Comparison of ENCODE assay signal across 16 cellular contexts in the genomic region with DNA sequence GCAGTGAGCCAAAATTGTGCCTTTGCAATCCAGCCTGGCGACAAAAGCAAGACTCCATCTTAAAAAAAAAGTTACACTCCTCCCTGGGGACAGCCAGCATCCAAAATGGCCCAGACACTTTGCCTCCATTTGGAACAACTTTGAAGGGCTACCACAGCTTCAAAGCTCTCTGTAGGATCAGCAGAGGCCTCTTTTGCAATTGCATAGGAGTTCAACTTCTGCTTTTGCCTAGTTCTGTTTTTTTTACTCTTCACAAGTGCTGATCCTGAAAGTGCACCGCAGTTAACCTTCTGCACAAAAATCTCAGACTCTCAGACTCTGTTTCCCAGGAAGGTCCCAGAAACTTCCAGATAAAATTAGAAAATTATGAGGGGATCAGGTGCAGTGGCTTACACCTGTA.
"Had no signal": no experiment of that assay in that cellular context is flagged by ENCODE, and none has a peak within 500 bp of the region (broad histone marks: within the 10 kb centered on the region; RNA-seq: fewer than 3 reads in every experiment).

No MANE protein-coding gene starts in this region.

- H3K4me1 ChIP-seq: parathyroid adenoma had no signal

- H3K27ac ChIP-seq: cardiac muscle cell, parathyroid adenoma, VCaP had no signal

- H3K4me3 Mint-ChIP-seq: activated CD4-positive, alpha-beta T cell treated with anti-CD3 and anti-CD28 coated beads for 36 hours; activated CD8-positive, alpha-beta T cell treated with anti-CD3 and anti-CD28 coated beads for 36 hours; neural crest cell; stimulated activated naive CD8-positive, alpha-beta T cell treated with anti-CD3 and anti-CD28 coated beads, Interleukin-15, Interleukin-2, amounts not matched to agents 100 ng/mL and 50 ng/mL, for 24 hours; T-helper 2 cell treated with Interferon-gamma antibody and Interleukin-4, amounts not matched to agents 5 μg/mL and 100 μg/mL, for 36 hours had no signal

- H3K27me3 Mint-ChIP-seq: activated CD4-positive, alpha-beta T cell treated with anti-CD3 and anti-CD28 coated beads for 36 hours; activated CD8-positive, alpha-beta T cell treated with anti-CD3 and anti-CD28 coated beads for 36 hours; stimulated activated naive CD8-positive, alpha-beta T cell treated with anti-CD3 and anti-CD28 coated beads, Interleukin-15, Interleukin-2, amounts not matched to agents 100 ng/mL and 50 ng/mL, for 24 hours had no signal

- DNase-seq: activated CD4-positive, alpha-beta T cell treated with anti-CD3 and anti-CD28 coated beads for 36 hours; activated CD8-positive, alpha-beta memory T cell treated with anti-CD3 and anti-CD28 coated beads, Interleukin-2, amount 50 U/mL, for 48 hours; activated CD8-positive, alpha-beta T cell treated with anti-CD3 and anti-CD28 coated beads for 36 hours; activated naive CD4-positive, alpha-beta T cell treated with Interleukin-2 at 50 U/mL for 16 hours; effector CD4-positive, alpha-beta T cell; foreskin melanocyte; heart right ventricle; islet precursor cell; stimulated activated CD4-positive, alpha-beta T cell treated with anti-CD3 and anti-CD28 coated beads, Interleukin-15, amount 100 ng/mL, for 24 hours; stimulated activated CD4-positive, alpha-beta T cell treated with anti-CD3 and anti-CD28 coated beads, Interleukin-4, amount 100 ng/mL, for 24 hours had no signal

- H3K27me3 ChIP-seq: cardiac muscle cell, heart right ventricle had no signal

- H3K4me1 Mint-ChIP-seq: activated CD4-positive, alpha-beta T cell treated with anti-CD3 and anti-CD28 coated beads for 36 hours had no signal

- ATAC-seq: activated CD4-positive, alpha-beta T cell treated with anti-CD3 and anti-CD28 coated beads for 36 hours; activated CD8-positive, alpha-beta T cell treated with anti-CD3 and anti-CD28 coated beads for 36 hours; heart right ventricle had no signal

- H3K9me3 ChIP-seq: heart right ventricle had no signal

- H3K27ac Mint-ChIP-seq: activated CD4-positive, alpha-beta T cell treated with anti-CD3 and anti-CD28 coated beads for 36 hours; activated CD8-positive, alpha-beta T cell treated with anti-CD3 and anti-CD28 coated beads for 36 hours; stimulated activated naive CD8-positive, alpha-beta T cell treated with anti-CD3 and anti-CD28 coated beads, Interleukin-15, Interleukin-2, amounts not matched to agents 100 ng/mL and 50 ng/mL, for 24 hours; T-helper 2 cell treated with Interferon-gamma antibody and Interleukin-4, amounts not matched to agents 5 μg/mL and 100 μg/mL, for 36 hours had no signal

- H3K9me3 Mint-ChIP-seq: activated CD8-positive, alpha-beta T cell treated with anti-CD3 and anti-CD28 coated beads for 36 hours; neural crest cell; stimulated activated naive CD8-positive, alpha-beta T cell treated with anti-CD3 and anti-CD28 coated beads, Interleukin-15, Interleukin-2, amounts not matched to agents 100 ng/mL and 50 ng/mL, for 24 hours; T-helper 2 cell treated with Interferon-gamma antibody and Interleukin-4, amounts not matched to agents 5 μg/mL and 100 μg/mL, for 36 hours had no signal

- H3K36me3 ChIP-seq: cardiac muscle cell, heart right ventricle had no signal

- H3K4me3 ChIP-seq: cardiac muscle cell, heart right ventricle had no signal
